18 cellular contexts compared by ENCODE assay signal in the genomic region with DNA sequence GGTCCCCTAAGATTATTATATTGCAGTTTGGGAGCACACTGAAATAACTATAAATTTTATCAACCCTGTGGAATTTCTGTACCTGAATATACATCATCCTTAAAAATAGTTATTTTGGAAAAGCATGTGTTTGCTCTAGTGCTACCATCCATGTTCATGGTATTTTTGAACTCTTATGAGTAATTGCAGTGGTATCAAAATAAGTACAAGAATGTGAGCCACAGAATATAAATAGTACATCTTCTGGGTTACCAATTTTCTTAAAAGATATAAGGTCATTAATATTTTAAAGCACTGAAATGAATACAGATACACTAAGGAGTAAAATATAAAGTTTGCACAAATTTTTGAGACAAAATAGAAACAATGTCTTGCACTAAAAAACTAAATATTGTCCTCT.
DNase-seq lines count a peak whose midpoint lies in the region; ATAC-seq and TF ChIP-seq lines count a peak whose summit lies in the region.
"Had no signal": no experiment of that assay in that cellular context is flagged by ENCODE, and none has a peak within 500 bp of the region (broad histone marks: within the 10 kb centered on the region; RNA-seq: fewer than 3 reads in every experiment).

No MANE protein-coding gene starts in this region.

- H3K36me3 ChIP-seq in SJCRH30 = 0 out of 2 replicates have a peak, but pooled peaks cover 5% of the 10 kb centered on the region
- peaks cover 33% of the 10 kb centered on the region for H3K36me3 ChIP-seq in skeletal muscle satellite cell (ENCODE audit: insufficient read depth, low read length)
- no peaks in the 10 kb centered on the region for H3K36me3 ChIP-seq in mammary epithelial cell (ENCODE audit: insufficient read depth, low read length)

- H3K27me3 ChIP-seq in SJCRH30 (no peaks in the 10 kb centered on the region), skeletal muscle satellite cell (ENCODE audit: control insufficient read depth, insufficient read depth, low read length) (no peaks in the 10 kb centered on the region), mammary epithelial cell (ENCODE audit: insufficient read depth, low read length) (no peaks in the 10 kb centered on the region)
- H3K27me3 ChIP-seq: BLaER1 treated with 17β-estradiol and CSF1 and Interleukin-3, amounts not matched to agents 10 nM and 100 nM had no signal

- DNase-seq in GM03348 (ENCODE audit: low spot score) (peak; percentile 33), SJCRH30 (no peak), kidney glomerular epithelial cell (lab: John Stamatoyannopoulos, UW) (peak; percentile 11), D341Med (ENCODE audit: low spot score) (no peak), NCI-H1930 (lab: John Stamatoyannopoulos, UW) (no peak), mammary epithelial cell (no peak)
- DNase-seq: DMS 273 treated with DMSO at 0.1 percent for 48 hours, H7, NCI-H1436, NCI-H2029 treated with DMSO at 0.1 percent for 48 hours, NCI-H2171 treated with DMSO at 0.1 percent for 48 hours, NCI-H510A, NCI-H82, PC-9 had no signal

- no peak for TF ChIP-seq CTCF in mammary epithelial cell (conservative IDR thresholded peaks at IDR 0.05 in 1 of 2, IDR thresholded peaks at IDR 0.05 in 1 of 2; ENCODE audit: extremely low read depth in 1 of 2, insufficient read depth in 1 of 2, low read depth in 1 of 2, low read length in 2 of 2)

- in situ Hi-C loops in mammary epithelial cell (cut with MboI; ENCODE audit: low sequenced_read_pairs in 2 of 2) = no loop called here

- peak overlapping the region; percentile 70 for H3K9ac ChIP-seq in skeletal muscle satellite cell (ENCODE audit: low read depth, low read length)
- no peak overlapping the region for H3K9ac ChIP-seq in mammary epithelial cell (ENCODE audit: insufficient read depth, low read length)
- H3K9ac ChIP-seq: BLaER1 treated with 17β-estradiol and CSF1 and Interleukin-3, amounts not matched to agents 10 nM and 100 nM had no signal

- no peaks in the 10 kb centered on the region for H3K9me3 ChIP-seq in SJCRH30 (replicated peaks)
- peaks cover 5% of the 10 kb centered on the region for H3K9me3 ChIP-seq in skeletal muscle satellite cell (replicated peaks; ENCODE audit: low read length)
- no peaks in the 10 kb centered on the region for H3K9me3 ChIP-seq in mammary epithelial cell (replicated peaks; ENCODE audit: insufficient read depth, low read length)
- H3K9me3 ChIP-seq: BLaER1 treated with 17β-estradiol and CSF1 and Interleukin-3, amounts not matched to agents 10 nM and 100 nM had no signal

- H3K4me2 ChIP-seq in skeletal muscle satellite cell (ENCODE audit: low read length) = peak overlapping the region; percentile 70
- H3K4me2 ChIP-seq in mammary epithelial cell (ENCODE audit: insufficient read depth, low read depth, low read length) = no peak overlapping the region
- H3K4me2 ChIP-seq: BLaER1 treated with 17β-estradiol and CSF1 and Interleukin-3, amounts not matched to agents 10 nM and 100 nM; PC-9 had no signal

- CTCF ChIA-PET in mammary epithelial cell (lab: Charles Lee; ENCODE audit: low non-redundant PET) = no interaction called here

- no peak overlapping the region for H3K4me3 ChIP-seq in SJCRH30
- peak overlapping the region; percentile 36 for H3K4me3 ChIP-seq in skeletal muscle satellite cell (ENCODE audit: low read length)
- no peak overlapping the region for H3K4me3 ChIP-seq in mammary epithelial cell (replicated peaks in 1 of 3; ENCODE audit: insufficient read depth in 1 of 3, low read depth in 2 of 3, low read length in 3 of 3)
- H3K4me3 ChIP-seq: BLaER1 treated with 17β-estradiol and CSF1 and Interleukin-3, amounts not matched to agents 10 nM and 100 nM; K562; PC-9 had no signal

- intact Hi-C loops in mammary epithelial cell (cut with micrococcal nuclease) = no loop called here

- H3K27ac ChIP-seq in SJCRH30 (peak overlapping the region; percentile 69), mammary epithelial cell (ENCODE audit: insufficient read depth, low read depth, low read length) (no peak overlapping the region)
- H3K27ac ChIP-seq: BLaER1 treated with 17β-estradiol and CSF1 and Interleukin-3, amounts not matched to agents 10 nM and 100 nM; PC-9 had no signal

- peaks cover 14% of the 10 kb centered on the region for H3K4me1 ChIP-seq in SJCRH30
- H3K4me1 ChIP-seq in skeletal muscle satellite cell (ENCODE audit: control insufficient read depth, insufficient read depth, low read length) = peaks cover 26% of the 10 kb centered on the region
- no peaks in the 10 kb centered on the region for H3K4me1 ChIP-seq in mammary epithelial cell (ENCODE audit: insufficient read depth, low read length)

- dilution Hi-C loops in mammary epithelial cell (cut with HindIII; ENCODE audit: low sequenced_read_pairs) = no loop called here

- BruUV-seq in mammary epithelial cell (replicated peaks; lab: Mats Ljungman, UMichigan) = no TSS peak

- H4K20me1 ChIP-seq in mammary epithelial cell (ENCODE audit: insufficient read depth, low read length) = no peaks in the 10 kb centered on the region
- H4K20me1 ChIP-seq: BLaER1 treated with 17β-estradiol and CSF1 and Interleukin-3, amounts not matched to agents 10 nM and 100 nM had no signal

- no peaks in the 10 kb centered on the region for H3K79me2 ChIP-seq in mammary epithelial cell (ENCODE audit: insufficient read depth, low read length)

- H2AFZ ChIP-seq in mammary epithelial cell (ENCODE audit: low read depth, low read length) = no peak overlapping the region
- H2AFZ ChIP-seq: PC-9 had no signal

- no peak for ATAC-seq in GM21723 (IDR thresholded peaks at IDR 0.05; ENCODE audit: unreplicated experiment)
- ATAC-seq: K562 had no signal

Comparison
In these comparisons a context has a peak if more than half of its experiments do, and no peak if none do; other contexts are left out.
1. DNase-seq: peak in GM03348 (single experiment) and kidney glomerular epithelial cell (single experiment); none in SJCRH30 (0 of 2), D341Med (single experiment), NCI-H1930 (0 of 2) and mammary epithelial cell (single experiment).